9 cellular contexts compared by ENCODE assay signal in genomic region chr5:132283423-132284043, GRCh38. TPM values are rescaled to one million over a fixed set of nuclear protein-coding genes. Genes with fewer than 3 reads are reported as not detected.
DNase-seq lines count a peak whose midpoint lies in the region; TF ChIP-seq lines count a peak whose summit lies in the region.
"Had no signal": no experiment of that assay in that cellular context is flagged by ENCODE, and none has a peak within 500 bp of the region (broad histone marks: within the 10 kb centered on the region; RNA-seq: fewer than 3 reads in every experiment).

No MANE protein-coding gene starts in this region.

- H2BK15ac ChIP-seq in mesendoderm (replicated peaks; ENCODE audit: low read depth), result no peak overlapping the region

- H3K4ac ChIP-seq in mesendoderm (ENCODE audit: low read depth, low read length), result no peak overlapping the region

- no peak overlapping the region for H4K5ac ChIP-seq in mesendoderm (ENCODE audit: low read length)

- H3K27me3 ChIP-seq in parathyroid adenoma (ENCODE audit: control insufficient read depth, insufficient read depth, low read length) (no peaks in the 10 kb centered on the region), mesendoderm (ENCODE audit: insufficient read depth, low read length, poor library complexity) (no peaks in the 10 kb centered on the region)

- H3K4me3 ChIP-seq in epithelial cell of proximal tubule (ENCODE audit: low read depth, low read length) (no peak overlapping the region), parathyroid adenoma (ENCODE audit: low read depth, low read length) (no peak overlapping the region), mesendoderm (ENCODE audit: low read length) (no peak overlapping the region), coronary artery (no peak overlapping the region)
- H3K4me3 ChIP-seq: skin epidermis had no signal

- H3K56ac ChIP-seq in mesendoderm (ENCODE audit: low read length), result no peak overlapping the region

- H3K18ac ChIP-seq in mesendoderm (ENCODE audit: low read length), result no peak overlapping the region

- no peak overlapping the region for H2BK5ac ChIP-seq in mesendoderm (ENCODE audit: low read length)

- no peak overlapping the region for H2AFZ ChIP-seq in parathyroid adenoma

- H2AK5ac ChIP-seq in mesendoderm (ENCODE audit: low read length), result no peak overlapping the region

- H3K4me2 ChIP-seq in parathyroid adenoma (ENCODE audit: low read length) (no peak overlapping the region), mesendoderm (ENCODE audit: low read length) (no peak overlapping the region)

- H4K8ac ChIP-seq in mesendoderm (ENCODE audit: low read depth, low read length), result no peak overlapping the region

- no peak overlapping the region for H2BK120ac ChIP-seq in mesendoderm (ENCODE audit: low read depth, low read length)

- H3K4me1 ChIP-seq in parathyroid adenoma, result no peaks in the 10 kb centered on the region
- H3K4me1 ChIP-seq in mesendoderm (ENCODE audit: control insufficient read depth, low read depth, low read length), result no peaks in the 10 kb centered on the region

- H3K9ac ChIP-seq in parathyroid adenoma, result no peak overlapping the region
- no peak overlapping the region for H3K9ac ChIP-seq in mesendoderm (ENCODE audit: low read length)

- DNase-seq in OCI-M1 (lab: John Stamatoyannopoulos, UW) (peak; percentile 23), epithelial cell of proximal tubule (ENCODE audit: low read depth) (no peak), mesendoderm (no peak), NK-92 (lab: John Stamatoyannopoulos, UW; ENCODE audit: unreplicated experiment) (no peak), coronary artery (ENCODE audit: low spot score) (no peak), DMS79 treated with DMSO at 0.1 percent for 48 hours (lab: John Stamatoyannopoulos, UW) (no peak)

- H3K79me2 ChIP-seq in parathyroid adenoma (no peaks in the 10 kb centered on the region), mesendoderm (ENCODE audit: control insufficient read depth, insufficient read depth, low read length) (no peaks in the 10 kb centered on the region)

- TF ChIP-seq CTCF in GM12873 (IDR thresholded peaks at IDR 0.05; ENCODE audit: insufficient read depth, low read depth, low read length, missing control alignments) (peak; percentile 54), epithelial cell of proximal tubule (conservative IDR thresholded peaks at IDR 0.05; ENCODE audit: low read depth, low read length) (peak; percentile 73), parathyroid adenoma (IDR thresholded peaks at IDR 0.05) (peak; percentile 67), coronary artery (IDR thresholded peaks at IDR 0.05) (no peak)

- H3K36me3 ChIP-seq in parathyroid adenoma (ENCODE audit: control insufficient read depth, insufficient read depth, low read length) (no peaks in the 10 kb centered on the region), mesendoderm (ENCODE audit: control insufficient read depth, insufficient read depth, low read length) (no peaks in the 10 kb centered on the region)

- H3K27ac ChIP-seq in parathyroid adenoma, result no peak overlapping the region
- no peak overlapping the region for H3K27ac ChIP-seq in mesendoderm (ENCODE audit: low read depth, low read length)
- H3K27ac ChIP-seq in coronary artery, result no peak overlapping the region
- H3K27ac ChIP-seq: skin epidermis had no signal

- WGBS in mesendoderm (ENCODE audit: extremely low coverage, insufficient coverage, low lambda C conversion rate), result no CpG with 5 or more reads among the region's 5 CpGs

- no peak overlapping the region for H3K23ac ChIP-seq in mesendoderm (ENCODE audit: low read length)

- H3K9me3 ChIP-seq in parathyroid adenoma (ENCODE audit: control insufficient read depth, low read length), result no peaks in the 10 kb centered on the region

- H3K79me1 ChIP-seq in mesendoderm (ENCODE audit: low read length), result no peaks in the 10 kb centered on the region

RNA-seq across cellular contexts. Expression of gene SLC22A4, which starts 10.7 kb away (rescaled TPM):
- 0.75 and 1.6 TPM in 2 replicates for total RNA-seq in epithelial cell of proximal tubule
- 0.15 TPM for polyA plus RNA-seq in mesendoderm (2013, experiment 1 of 2)
- polyA plus RNA-seq in mesendoderm (2013, experiment 2 of 2), result 0.25 TPM

RNA-seq across cellular contexts. Expression of gene PDLIM4, which starts 26.0 kb away (rescaled TPM):
- 85.7 and 129 TPM in 2 replicates for total RNA-seq in epithelial cell of proximal tubule
- 4.9 TPM for polyA plus RNA-seq in mesendoderm (2013, experiment 1 of 2)
- polyA plus RNA-seq in mesendoderm (2013, experiment 2 of 2), result 5.2 TPM

RNA-seq across cellular contexts. Expression of gene P4HA2, which starts 55.9 kb away (rescaled TPM):
- 33.6 and 92.0 TPM in 2 replicates for total RNA-seq in epithelial cell of proximal tubule
- 1.7 TPM for polyA plus RNA-seq in mesendoderm (2013, experiment 1 of 2)
- polyA plus RNA-seq in mesendoderm (2013, experiment 2 of 2), result 1.8 TPM
